31 cellular contexts compared by ENCODE assay signal in the genomic region with DNA sequence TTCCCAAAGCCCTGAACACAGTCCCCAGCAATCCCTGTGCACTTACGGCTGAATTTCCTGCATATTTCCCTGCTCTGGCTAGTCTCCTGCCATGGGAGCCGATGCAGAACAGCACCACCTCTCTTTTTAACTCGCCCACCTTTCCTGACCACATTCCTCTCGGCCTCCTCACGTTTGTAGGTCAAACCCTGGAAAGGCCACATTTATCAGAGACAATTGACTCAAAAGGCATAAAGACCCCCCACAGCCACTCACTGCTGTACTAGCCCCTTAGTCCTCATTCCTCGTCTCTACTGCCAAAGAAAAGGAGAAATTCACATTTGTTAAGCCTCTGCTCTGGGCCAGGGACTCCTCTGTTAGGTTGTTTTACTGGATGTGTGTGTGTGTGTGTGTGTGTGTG. TPM values are rescaled to one million over a fixed set of nuclear protein-coding genes. Genes with fewer than 3 reads are reported as not detected.
DNase-seq lines count a peak whose midpoint lies in the region; ATAC-seq, FAIRE-seq and TF ChIP-seq lines count a peak whose summit lies in the region.
"Had no signal": no experiment of that assay in that cellular context is flagged by ENCODE, and none has a peak within 500 bp of the region (broad histone marks: within the 10 kb centered on the region; RNA-seq: fewer than 3 reads in every experiment).

No MANE protein-coding gene starts in this region.

- no peaks in the 10 kb centered on the region for H3K79me2 ChIP-seq in H1 (ENCODE audit: control insufficient read depth in 1 of 2, insufficient read depth in 2 of 2, low read length in 2 of 2)
- H3K79me2 ChIP-seq: parathyroid adenoma had no signal

- no peak overlapping the region for H2BK20ac ChIP-seq in H1 (ENCODE audit: low read length)

- TF ChIP-seq CTCF in H1 (IDR thresholded peaks at IDR 0.05; ENCODE audit: control extremely low read depth in 1 of 3, insufficient read depth in 1 of 3, low read depth in 1 of 3, low read length in 3 of 3): peak in 1 of 3 experiments; percentile 32; a peak in 2 of 4 replicates
- no peak for TF ChIP-seq CTCF in type B pancreatic cell (conservative IDR thresholded peaks at IDR 0.05)

- H3K36me3 ChIP-seq in HUES64 (ENCODE audit: insufficient read depth, low read length) (no peaks in the 10 kb centered on the region), H1 (ENCODE audit: control insufficient read depth in 2 of 4, insufficient read depth in 4 of 4, low read length in 3 of 4) (no peaks in the 10 kb centered on the region)
- H3K36me3 ChIP-seq: colonic mucosa, heart right ventricle, MG63, SJCRH30, WERI-Rb-1 had no signal

- H3K4ac ChIP-seq in H1 (replicated peaks; ENCODE audit: insufficient read length, low read depth, low read length): no peak overlapping the region

- H3K27ac ChIP-seq in HUES64 (ENCODE audit: low read depth, low read length): peak overlapping the region; percentile 70
- H3K27ac ChIP-seq in H1 (ENCODE audit: low read depth, low read length): no peak overlapping the region
- H3K27ac ChIP-seq: colonic mucosa, heart right ventricle, parathyroid adenoma, SJCRH30, WERI-Rb-1 had no signal

- no peak for TF ChIP-seq EP300 in H1 (IDR thresholded peaks at IDR 0.05; ENCODE audit: borderline replicate concordance in 1 of 2, low read depth in 2 of 2, low read length in 2 of 2)

- no peak overlapping the region for H3K14ac ChIP-seq in H1 (ENCODE audit: insufficient read length)

- H3K9me3 Mint-ChIP-seq in type B pancreatic cell: no peaks in the 10 kb centered on the region
- H3K9me3 Mint-ChIP-seq: activated CD4-positive, alpha-beta T cell treated with anti-CD3 and anti-CD28 coated beads, Interleukin-2, amount 10 ng/mL, durations not matched to agents 24 days and 14 days; activated T-cell treated with anti-CD3 and anti-CD28 coated beads, Interleukin-2, amount 50 U/mL, for 24 hours; naive thymus-derived CD4-positive, alpha-beta T cell had no signal

- H3K18ac ChIP-seq in H1 (ENCODE audit: extremely low read depth, low read length): no peak overlapping the region

- peaks cover 30% of the 10 kb centered on the region for H3K4me1 Mint-ChIP-seq in type B pancreatic cell (ENCODE audit: unreplicated experiment)

- peak overlapping the region; percentile 18; the same call in 1 of the 2 replicates for H2BK5ac ChIP-seq in H1 (ENCODE audit: low read depth, low read length)

- no peak overlapping the region for H2AK5ac ChIP-seq in H1 (ENCODE audit: low read depth, low read length)

- H2BK120ac ChIP-seq in H1 (replicated peaks; ENCODE audit: low read depth, low read length): no peak overlapping the region

- H3K56ac ChIP-seq in H1 (replicated peaks; ENCODE audit: insufficient read length, low read depth, low read length): no peak overlapping the region

- H3K4me2 ChIP-seq in H1 (ENCODE audit: insufficient read depth in 1 of 2, low read depth in 2 of 2, low read length in 2 of 2): peak overlapping the region in 1 of 2 experiments; percentile 9; a peak in 1 of 4 replicates

- H4K8ac ChIP-seq in H1 (ENCODE audit: extremely low read depth, insufficient read depth, low read length): no peak overlapping the region

- H2BK15ac ChIP-seq in H1 (ENCODE audit: low read length): no peak overlapping the region

- peak in 1 of 2 experiments; percentile 30; a peak in 3 of 4 replicates for TF ChIP-seq RAD21 in H1 (IDR thresholded peaks at IDR 0.05 in 1 of 2, conservative IDR thresholded peaks at IDR 0.05 in 1 of 2; ENCODE audit: low read depth in 2 of 2, low read length in 2 of 2)

- H4K91ac ChIP-seq in H1 (replicated peaks; ENCODE audit: insufficient read length, low read length): no peak overlapping the region

- H3K9me3 ChIP-seq in HUES64 (ENCODE audit: insufficient read depth, low read depth, low read length) (no peaks in the 10 kb centered on the region), H1 (ENCODE audit: insufficient read depth in 2 of 2, low read depth in 1 of 2, low read length in 1 of 2) (no peaks in the 10 kb centered on the region)
- H3K9me3 ChIP-seq: colonic mucosa, heart right ventricle, MG63, SJCRH30 had no signal

- ATAC-seq in GM21526 (IDR thresholded peaks at IDR 0.05; ENCODE audit: low FRiP score, unreplicated experiment): no peak
- ATAC-seq: heart right ventricle; left ventricle myocardium superior; naive thymus-derived CD4-positive, alpha-beta T cell; right cardiac atrium had no signal

- peaks cover 28% of the 10 kb centered on the region for H3K4me1 ChIP-seq in HUES64 (ENCODE audit: insufficient read depth, low read length)
- peaks cover 0 to 9% (median 5%) of the 10 kb centered on the region in 4 experiments; a peak in 2 of 7 replicates for H3K4me1 ChIP-seq in H1 (replicated peaks in 1 of 4; ENCODE audit: control insufficient read depth in 3 of 4, insufficient read depth in 4 of 4, low read length in 3 of 4)
- H3K4me1 ChIP-seq: colonic mucosa, parathyroid adenoma had no signal

- H3K27me3 ChIP-seq in HUES64 (ENCODE audit: insufficient read depth, low read length): no peaks in the 10 kb centered on the region
- H3K27me3 ChIP-seq in H1 (replicated peaks in 1 of 4; ENCODE audit: control insufficient read depth in 3 of 4, extremely low read depth in 1 of 4, insufficient read depth in 3 of 4, low read length in 3 of 4): no peaks in the 10 kb centered on the region
- H3K27me3 ChIP-seq: colonic mucosa, heart right ventricle, MG63, SJCRH30 had no signal

- WGBS in HUES64: 24% methylated on average over 6 of the region's 6 CpGs
- 23% methylated on average over 6 of the region's 6 CpGs; no CpG with 5 or more reads in 1 of the 2 experiments for WGBS in H1 (ENCODE audit: extremely low coverage in 1 of 2, insufficient coverage in 1 of 2, insufficient read length in 1 of 2, insufficient replicate concordance in 2 of 2, low coverage in 1 of 2, low lambda C conversion rate in 2 of 2, missing lambda C conversion rate in 1 of 2), 2 experiments

- H2AFZ ChIP-seq in H1 (ENCODE audit: low read length): no peak overlapping the region
- H2AFZ ChIP-seq: parathyroid adenoma had no signal

- no peaks in the 10 kb centered on the region for H3K36me3 Mint-ChIP-seq in type B pancreatic cell
- H3K36me3 Mint-ChIP-seq: naive thymus-derived CD4-positive, alpha-beta T cell had no signal

- H3K27ac Mint-ChIP-seq in type B pancreatic cell: no peak overlapping the region
- H3K27ac Mint-ChIP-seq: activated CD4-positive, alpha-beta T cell treated with anti-CD3 and anti-CD28 coated beads, Interleukin-2, amount 10 ng/mL, durations not matched to agents 24 days and 14 days; activated T-cell treated with anti-CD3 and anti-CD28 coated beads, Interleukin-2, amount 50 U/mL, for 24 hours; naive thymus-derived CD4-positive, alpha-beta T cell had no signal

- POLR2A ChIA-PET in H1 (lab: Charles Lee; ENCODE audit: partially characterized antibody): no interaction called here

- TF ChIP-seq POLR2A in H1 (IDR thresholded peaks at IDR 0.05; ENCODE audit: control extremely low read depth in 1 of 2, low read depth in 2 of 2, low read length in 2 of 2): no peak

- no peak overlapping the region for H3K4me3 ChIP-seq in HUES64 (ENCODE audit: low read length)
- H3K4me3 ChIP-seq in H1 (ENCODE audit: extremely low read depth in 1 of 4, insufficient read depth in 2 of 4, low read depth in 3 of 4, low read length in 4 of 4): no peak overlapping the region
- H3K4me3 ChIP-seq: colonic mucosa, heart right ventricle, MG63, SJCRH30 had no signal

- peak; percentile 81 for FAIRE-seq in H1 (lab: Jason Lieb, UNC)
- FAIRE-seq: bronchial epithelial cell, RCC 7860 had no signal

- H4K5ac ChIP-seq in H1 (ENCODE audit: insufficient read length, low read depth, low read length): no peak overlapping the region

- peak; percentile 54 to 59 for DNase-seq in H1 (ENCODE audit: low read depth in 1 of 2, low spot score in 2 of 2)
- peak; percentile 39 for DNase-seq in left kidney (ENCODE audit: low read depth, low spot score)
- no peak for DNase-seq in type B pancreatic cell (ENCODE audit: extremely low spot score, unreplicated experiment)
- no peak for DNase-seq in NCI-H748 (lab: John Stamatoyannopoulos, UW; ENCODE audit: unreplicated experiment)
- no peak for DNase-seq in SHP77 treated with DMSO at 0.1 percent for 48 hours (lab: John Stamatoyannopoulos, UW)
- DNase-seq: activated CD4-positive, alpha-beta T cell treated with anti-CD3 and anti-CD28 coated beads, Interleukin-2, amount 10 ng/mL, durations not matched to agents 24 days and 14 days; activated T-cell treated with anti-CD3 and anti-CD28 coated beads, Interleukin-2, amount 50 U/mL, for 24 hours; C1 segment of cervical spinal cord; colonic mucosa; DND-41; effector CD8-positive, alpha-beta T cell; erythroblast; heart right ventricle; KG1; left ventricle myocardium superior; MG63; midbrain; naive thymus-derived CD4-positive, alpha-beta T cell; NCI-H1105 treated with DMSO at 0.1 percent for 48 hours; NCI-H1930; NCI-H526; right cardiac atrium; SJCRH30; stimulated activated CD4-positive, alpha-beta T cell treated with anti-CD3 and anti-CD28 coated beads, Interleukin-4, amount 100 ng/mL, for 1 hour; T1000; WERI-Rb-1 had no signal

- no peaks in the 10 kb centered on the region for H3K79me1 ChIP-seq in H1 (ENCODE audit: low read depth, low read length)

- H3K27me3 Mint-ChIP-seq in type B pancreatic cell: no peaks in the 10 kb centered on the region

- no peak overlapping the region for H2BK12ac ChIP-seq in H1 (ENCODE audit: low read depth, low read length)

- H3K9ac ChIP-seq in HUES64 (ENCODE audit: low read depth, low read length) (no peak overlapping the region), H1 (replicated peaks in 1 of 4; ENCODE audit: extremely low read depth in 1 of 4, low read depth in 3 of 4, low read length in 3 of 4) (no peak overlapping the region)
- H3K9ac ChIP-seq: parathyroid adenoma had no signal

- H3K4me3 Mint-ChIP-seq in type B pancreatic cell: peak overlapping the region; percentile 36
- H3K4me3 Mint-ChIP-seq: activated CD4-positive, alpha-beta T cell treated with anti-CD3 and anti-CD28 coated beads, Interleukin-2, amount 10 ng/mL, durations not matched to agents 24 days and 14 days; activated T-cell treated with anti-CD3 and anti-CD28 coated beads, Interleukin-2, amount 50 U/mL, for 24 hours; naive thymus-derived CD4-positive, alpha-beta T cell had no signal

- H3K23me2 ChIP-seq in H1 (ENCODE audit: low read depth, low read length): no peaks in the 10 kb centered on the region; the same call in 1 of the 2 replicates

- H4K20me1 ChIP-seq in H1 (replicated peaks in 1 of 2; ENCODE audit: control insufficient read depth in 1 of 2, insufficient read depth in 2 of 2, low read length in 2 of 2): no peaks in the 10 kb centered on the region

- no peak overlapping the region for H3K23ac ChIP-seq in H1 (ENCODE audit: insufficient read length)

- CTCF ChIA-PET in H1 (lab: Charles Lee; ENCODE audit: partially characterized antibody): no interaction called here

RNA-seq across cellular contexts. Expression of a gene that starts 43.6 kb away (rescaled TPM):
- polyA plus RNA-seq in HUES64 (2013, experiment 1 of 2): 27.9 TPM
- polyA plus RNA-seq in HUES64 (2013, experiment 2 of 2): 33.0 TPM
- 9.5 and 13.2 TPM in 2 replicates for total RNA-seq in H1 (2021; fragmentation: NEBNext Ultra II Directional; extraction: Animal tissue kit (Norgen Biotek cat#: 25700))
- polyA plus RNA-seq in H1 (2011; rRNA removed): 5.5 and 8.1 TPM in 2 replicates
- polyA plus RNA-seq in H1 (2011; cell fraction: cytosol; rRNA removed): 3.9 TPM
- 11.4 TPM for polyA plus RNA-seq in H1 (2011; cell fraction: nucleus; rRNA removed)
- 6.2 to 9.2 TPM (median 8.7 TPM) in 4 replicates for polyA plus RNA-seq in H1 (2012, experiment 1 of 2)
- polyA plus RNA-seq in H1 (2012, experiment 2 of 2): 1.7 TPM
- polyA plus RNA-seq in H1 (2013, experiment 1 of 2): 2.9 TPM
- polyA plus RNA-seq in H1 (2013, experiment 2 of 2): 3.2 TPM
- 16.2 and 17.9 TPM in 2 replicates for polyA minus RNA-seq in H1 (2011; rRNA and poly(A)+ RNA removed)
- polyA minus RNA-seq in H1 (2011; cell fraction: cytosol; rRNA and poly(A)+ RNA removed): 5.1 TPM
- polyA minus RNA-seq in H1 (2011; cell fraction: nucleus; rRNA and poly(A)+ RNA removed): 27.7 TPM
- total RNA-seq in type B pancreatic cell (ENCODE audit: low replicate concordance): 83.2 and 96.8 TPM in 2 replicates

Comparison
In these comparisons a context has a peak if more than half of its experiments do, and no peak if none do; other contexts are left out.
1. DNase-seq: peak in H1 (2 of 2) and left kidney (single experiment); none in type B pancreatic cell (single experiment), NCI-H748 (single experiment) and SHP77 treated with DMSO at 0.1 percent for 48 hours (single experiment).